In the genomic region with DNA sequence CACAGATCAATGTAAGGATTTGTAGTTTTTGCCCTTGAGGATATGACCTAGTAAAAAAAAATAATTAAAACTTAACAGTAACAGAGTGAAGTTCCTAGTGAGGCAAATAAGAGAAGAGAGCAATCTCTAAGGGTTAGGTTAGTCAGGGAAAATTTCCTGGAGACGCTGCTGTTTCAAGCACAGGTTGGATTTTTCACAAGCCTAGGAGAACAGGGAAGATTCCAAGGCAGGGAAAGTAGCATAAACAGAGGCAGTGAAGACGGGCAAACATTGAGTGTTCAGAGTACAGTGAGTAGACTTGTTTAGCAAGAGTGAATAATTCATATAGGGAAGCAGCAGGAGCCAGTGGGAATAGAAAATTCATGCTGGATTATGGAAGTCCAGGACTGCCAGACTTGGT, we compare ENCODE assay signal across 10 cellular contexts.
"Had no signal": no experiment of that assay in that cellular context is flagged by ENCODE, and none has a peak within 500 bp of the region (broad histone marks: within the 10 kb centered on the region; RNA-seq: fewer than 3 reads in every experiment).

No MANE protein-coding gene starts in this region.

- H3K9me3 ChIP-seq: HAP-1 had no signal

- H3K4me1 ChIP-seq: HAP-1 had no signal

- H3K4me3 ChIP-seq: GM23248, HAP-1, K562 had no signal

- DNase-seq: GM23248, GOT3, H7, HFFc6, IMR-90, KG1 had no signal

- FAIRE-seq: HTR-8/SVneo, K562 had no signal

- H3K27ac Mint-ChIP-seq: HFFc6 had no signal

- H3K4me3 Mint-ChIP-seq: HFFc6 had no signal

- H3K36me3 ChIP-seq: HAP-1 had no signal

- H3K27ac ChIP-seq: GM23248 had no signal

- H3K9ac ChIP-seq: GM23248 had no signal

- H2AFZ ChIP-seq: GM23248 had no signal

- ATAC-seq: HCT116, K562 had no signal
